1 cellular context compared by ENCODE assay signal in genomic region chr13:47064381-47064780, GRCh38.
TF ChIP-seq lines count a peak whose summit lies in the region.

No MANE protein-coding gene starts in this region.

TF ChIP-seq in GM23338, 12 proteins besides CTCF, POLR2A, EP300 and RAD21 (continued from another document):
- TF ChIP-seq, protein P1, sequence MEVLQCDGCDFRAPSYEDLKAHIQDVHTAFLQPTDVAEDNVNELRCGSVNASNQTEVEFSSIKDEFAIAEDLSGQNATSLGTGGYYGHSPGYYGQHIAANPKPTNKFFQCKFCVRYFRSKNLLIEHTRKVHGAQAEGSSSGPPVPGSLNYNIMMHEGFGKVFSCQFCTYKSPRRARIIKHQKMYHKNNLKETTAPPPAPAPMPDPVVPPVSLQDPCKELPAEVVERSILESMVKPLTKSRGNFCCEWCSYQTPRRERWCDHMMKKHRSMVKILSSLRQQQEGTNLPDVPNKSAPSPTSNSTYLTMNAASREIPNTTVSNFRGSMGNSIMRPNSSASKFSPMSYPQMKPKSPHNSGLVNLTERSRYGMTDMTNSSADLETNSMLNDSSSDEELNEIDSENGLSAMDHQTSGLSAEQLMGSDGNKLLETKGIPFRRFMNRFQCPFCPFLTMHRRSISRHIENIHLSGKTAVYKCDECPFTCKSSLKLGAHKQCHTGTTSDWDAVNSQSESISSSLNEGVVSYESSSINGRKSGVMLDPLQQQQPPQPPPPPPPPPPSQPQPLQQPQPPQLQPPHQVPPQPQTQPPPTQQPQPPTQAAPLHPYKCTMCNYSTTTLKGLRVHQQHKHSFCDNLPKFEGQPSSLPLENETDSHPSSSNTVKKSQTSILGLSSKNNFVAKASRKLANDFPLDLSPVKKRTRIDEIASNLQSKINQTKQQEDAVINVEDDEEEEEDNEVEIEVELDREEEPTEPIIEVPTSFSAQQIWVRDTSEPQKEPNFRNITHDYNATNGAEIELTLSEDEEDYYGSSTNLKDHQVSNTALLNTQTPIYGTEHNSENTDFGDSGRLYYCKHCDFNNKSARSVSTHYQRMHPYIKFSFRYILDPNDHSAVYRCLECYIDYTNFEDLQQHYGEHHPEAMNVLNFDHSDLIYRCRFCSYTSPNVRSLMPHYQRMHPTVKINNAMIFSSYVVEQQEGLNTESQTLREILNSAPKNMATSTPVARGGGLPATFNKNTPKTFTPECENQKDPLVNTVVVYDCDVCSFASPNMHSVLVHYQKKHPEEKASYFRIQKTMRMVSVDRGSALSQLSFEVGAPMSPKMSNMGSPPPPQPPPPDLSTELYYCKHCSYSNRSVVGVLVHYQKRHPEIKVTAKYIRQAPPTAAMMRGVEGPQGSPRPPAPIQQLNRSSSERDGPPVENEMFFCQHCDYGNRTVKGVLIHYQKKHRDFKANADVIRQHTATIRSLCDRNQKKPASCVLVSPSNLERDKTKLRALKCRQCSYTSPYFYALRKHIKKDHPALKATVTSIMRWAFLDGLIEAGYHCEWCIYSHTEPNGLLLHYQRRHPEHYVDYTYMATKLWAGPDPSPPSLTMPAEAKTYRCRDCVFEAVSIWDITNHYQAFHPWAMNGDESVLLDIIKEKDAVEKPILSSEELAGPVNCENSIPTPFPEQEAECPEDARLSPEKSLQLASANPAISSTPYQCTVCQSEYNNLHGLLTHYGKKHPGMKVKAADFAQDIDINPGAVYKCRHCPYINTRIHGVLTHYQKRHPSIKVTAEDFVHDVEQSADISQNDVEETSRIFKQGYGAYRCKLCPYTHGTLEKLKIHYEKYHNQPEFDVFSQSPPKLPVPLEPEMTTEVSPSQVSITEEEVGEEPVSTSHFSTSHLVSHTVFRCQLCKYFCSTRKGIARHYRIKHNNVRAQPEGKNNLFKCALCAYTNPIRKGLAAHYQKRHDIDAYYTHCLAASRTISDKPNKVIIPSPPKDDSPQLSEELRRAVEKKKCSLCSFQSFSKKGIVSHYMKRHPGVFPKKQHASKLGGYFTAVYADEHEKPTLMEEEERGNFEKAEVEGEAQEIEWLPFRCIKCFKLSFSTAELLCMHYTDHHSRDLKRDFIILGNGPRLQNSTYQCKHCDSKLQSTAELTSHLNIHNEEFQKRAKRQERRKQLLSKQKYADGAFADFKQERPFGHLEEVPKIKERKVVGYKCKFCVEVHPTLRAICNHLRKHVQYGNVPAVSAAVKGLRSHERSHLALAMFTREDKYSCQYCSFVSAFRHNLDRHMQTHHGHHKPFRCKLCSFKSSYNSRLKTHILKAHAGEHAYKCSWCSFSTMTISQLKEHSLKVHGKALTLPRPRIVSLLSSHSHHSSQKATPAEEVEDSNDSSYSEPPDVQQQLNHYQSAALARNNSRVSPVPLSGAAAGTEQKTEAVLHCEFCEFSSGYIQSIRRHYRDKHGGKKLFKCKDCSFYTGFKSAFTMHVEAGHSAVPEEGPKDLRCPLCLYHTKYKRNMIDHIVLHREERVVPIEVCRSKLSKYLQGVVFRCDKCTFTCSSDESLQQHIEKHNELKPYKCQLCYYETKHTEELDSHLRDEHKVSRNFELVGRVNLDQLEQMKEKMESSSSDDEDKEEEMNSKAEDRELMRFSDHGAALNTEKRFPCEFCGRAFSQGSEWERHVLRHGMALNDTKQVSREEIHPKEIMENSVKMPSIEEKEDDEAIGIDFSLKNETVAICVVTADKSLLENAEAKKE (CRISPR knock-in tag; IDR thresholded peaks at IDR 0.05) = no peak
- no peak for TF ChIP-seq STAT1 (IDR thresholded peaks at IDR 0.05; ENCODE audit: unreplicated experiment)
- no peak for TF ChIP-seq CREB1 (CRISPR knock-in tag; IDR thresholded peaks at IDR 0.05; ENCODE audit: low read depth)
- TF ChIP-seq, protein P2, sequence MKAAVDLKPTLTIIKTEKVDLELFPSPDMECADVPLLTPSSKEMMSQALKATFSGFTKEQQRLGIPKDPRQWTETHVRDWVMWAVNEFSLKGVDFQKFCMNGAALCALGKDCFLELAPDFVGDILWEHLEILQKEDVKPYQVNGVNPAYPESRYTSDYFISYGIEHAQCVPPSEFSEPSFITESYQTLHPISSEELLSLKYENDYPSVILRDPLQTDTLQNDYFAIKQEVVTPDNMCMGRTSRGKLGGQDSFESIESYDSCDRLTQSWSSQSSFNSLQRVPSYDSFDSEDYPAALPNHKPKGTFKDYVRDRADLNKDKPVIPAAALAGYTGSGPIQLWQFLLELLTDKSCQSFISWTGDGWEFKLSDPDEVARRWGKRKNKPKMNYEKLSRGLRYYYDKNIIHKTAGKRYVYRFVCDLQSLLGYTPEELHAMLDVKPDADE (IDR thresholded peaks at IDR 0.05) = no peak
